Comparison of ENCODE assay signal across 1 cellular context in genomic region chr10:102853944-102854694, GRCh38.
A peak's percentile ranks its signal among the peaks of the same experiment; 100 is the strongest.
TF ChIP-seq lines count a peak whose summit lies in the region.

BORCS7 (plus strand) TSS chr10:102854259; CDS start chr10:102854287, 28 bp downstream.

TF ChIP-seq in K562, 482 proteins besides CTCF, POLR2A, EP300 and RAD21 (continued from another document and continues in another):
- no peak for TF ChIP-seq CHD7 (IDR thresholded peaks at IDR 0.05; ENCODE audit: low read depth, low read length)
- TF ChIP-seq CXXC5 (CRISPR knock-in tag; IDR thresholded peaks at IDR 0.05): peak; percentile 94
- no peak; the same call in 1 of the 2 replicates for TF ChIP-seq ZNF24 (IDR thresholded peaks at IDR 0.05)
- peak; percentile 83 for TF ChIP-seq RFX1 (IDR thresholded peaks at IDR 0.05)
- TF ChIP-seq NCOR1 (IDR thresholded peaks at IDR 0.05): no peak
- TF ChIP-seq ZNF347 (CRISPR knock-in tag; IDR thresholded peaks at IDR 0.05; ENCODE audit: low read depth): no peak
- TF ChIP-seq RFX5 (IDR thresholded peaks at IDR 0.05; ENCODE audit: low read depth, low read length): no peak
- TF ChIP-seq ASH1L (IDR thresholded peaks at IDR 0.05; ENCODE audit: borderline replicate concordance, low read depth, partially characterized antibody): no peak
- TF ChIP-seq BRF1 (IDR thresholded peaks at IDR 0.05; ENCODE audit: borderline replicate concordance, extremely low read depth, insufficient read length): no peak
- no peak for TF ChIP-seq ZNF696 (CRISPR knock-in tag; conservative IDR thresholded peaks at IDR 0.05)
- TF ChIP-seq MNT (conservative IDR thresholded peaks at IDR 0.05): peak; percentile 35 to 74; a peak in 2 of 4 replicates
- no peak for TF ChIP-seq PHB (CRISPR knock-in tag; IDR thresholded peaks at IDR 0.05)
- no peak for TF ChIP-seq ADNP (tag; IDR thresholded peaks at IDR 0.05)
- TF ChIP-seq EHMT2 (IDR thresholded peaks at IDR 0.05): no peak
- no peak for TF ChIP-seq ZBTB26 (CRISPR knock-in tag; IDR thresholded peaks at IDR 0.05)
- TF ChIP-seq BCL6 (CRISPR knock-in tag; IDR thresholded peaks at IDR 0.05): no peak
- no peak; the same call in 1 of the 2 replicates for TF ChIP-seq CC2D1A (IDR thresholded peaks at IDR 0.05)
- no peak for TF ChIP-seq PHF21A (IDR thresholded peaks at IDR 0.05; ENCODE audit: borderline replicate concordance, low read depth)
- no peak for TF ChIP-seq TSHZ1 (CRISPR knock-in tag; IDR thresholded peaks at IDR 0.05)
- no peak for TF ChIP-seq HNRNPH1 (optimal IDR thresholded peaks at IDR 0.05; ENCODE audit: low read depth, low read length)
- no peak for TF ChIP-seq ZNF586 (CRISPR knock-in tag; conservative IDR thresholded peaks at IDR 0.05)
- TF ChIP-seq ELF1 (tag; IDR thresholded peaks at IDR 0.05): peak; percentile 78
- TF ChIP-seq, protein P1, sequence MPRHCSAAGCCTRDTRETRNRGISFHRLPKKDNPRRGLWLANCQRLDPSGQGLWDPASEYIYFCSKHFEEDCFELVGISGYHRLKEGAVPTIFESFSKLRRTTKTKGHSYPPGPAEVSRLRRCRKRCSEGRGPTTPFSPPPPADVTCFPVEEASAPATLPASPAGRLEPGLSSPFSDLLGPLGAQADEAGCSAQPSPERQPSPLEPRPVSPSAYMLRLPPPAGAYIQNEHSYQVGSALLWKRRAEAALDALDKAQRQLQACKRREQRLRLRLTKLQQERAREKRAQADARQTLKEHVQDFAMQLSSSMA (CRISPR knock-in tag; IDR thresholded peaks at IDR 0.05): no peak
- no peak for TF ChIP-seq ZZZ3 (IDR thresholded peaks at IDR 0.05)
- peak; percentile 90 for TF ChIP-seq DIDO1 (tag; IDR thresholded peaks at IDR 0.05; ENCODE audit: low read depth)
- no peak for TF ChIP-seq ZNF561 (CRISPR knock-in tag; conservative IDR thresholded peaks at IDR 0.05)
- TF ChIP-seq NBN (IDR thresholded peaks at IDR 0.05; ENCODE audit: low read depth): peak; percentile 55; the same call in 1 of the 2 replicates
- TF ChIP-seq FOXA3 (CRISPR knock-in tag; conservative IDR thresholded peaks at IDR 0.05 in 1 of 2, IDR thresholded peaks at IDR 0.05 in 1 of 2): no peak
- TF ChIP-seq SNRNP70 (optimal IDR thresholded peaks at IDR 0.05; ENCODE audit: low read depth, low read length): no peak
- TF ChIP-seq L3MBTL2 (IDR thresholded peaks at IDR 0.05): 0 out of 2 replicates have a peak, but pooled peaks have one; percentile 48
- no peak for TF ChIP-seq PTBP1 (IDR thresholded peaks at IDR 0.05; ENCODE audit: low read depth, low read length)
- TF ChIP-seq KLF13 (tag; IDR thresholded peaks at IDR 0.05; ENCODE audit: borderline replicate concordance, low read depth): no peak
- TF ChIP-seq, protein P2, sequence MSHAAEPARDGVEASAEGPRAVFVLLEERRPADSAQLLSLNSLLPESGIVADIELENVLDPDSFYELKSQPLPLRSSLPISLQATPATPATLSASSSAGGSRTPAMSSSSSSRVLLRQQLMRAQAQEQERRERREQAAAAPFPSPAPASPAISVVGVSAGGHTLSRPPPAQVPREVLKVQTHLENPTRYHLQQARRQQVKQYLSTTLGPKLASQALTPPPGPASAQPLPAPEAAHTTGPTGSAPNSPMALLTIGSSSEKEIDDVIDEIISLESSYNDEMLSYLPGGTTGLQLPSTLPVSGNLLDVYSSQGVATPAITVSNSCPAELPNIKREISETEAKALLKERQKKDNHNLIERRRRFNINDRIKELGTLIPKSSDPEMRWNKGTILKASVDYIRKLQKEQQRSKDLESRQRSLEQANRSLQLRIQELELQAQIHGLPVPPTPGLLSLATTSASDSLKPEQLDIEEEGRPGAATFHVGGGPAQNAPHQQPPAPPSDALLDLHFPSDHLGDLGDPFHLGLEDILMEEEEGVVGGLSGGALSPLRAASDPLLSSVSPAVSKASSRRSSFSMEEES (CRISPR knock-in tag; IDR thresholded peaks at IDR 0.05): no peak
- TF ChIP-seq, protein P3, sequence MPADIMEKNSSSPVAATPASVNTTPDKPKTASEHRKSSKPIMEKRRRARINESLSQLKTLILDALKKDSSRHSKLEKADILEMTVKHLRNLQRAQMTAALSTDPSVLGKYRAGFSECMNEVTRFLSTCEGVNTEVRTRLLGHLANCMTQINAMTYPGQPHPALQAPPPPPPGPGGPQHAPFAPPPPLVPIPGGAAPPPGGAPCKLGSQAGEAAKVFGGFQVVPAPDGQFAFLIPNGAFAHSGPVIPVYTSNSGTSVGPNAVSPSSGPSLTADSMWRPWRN (IDR thresholded peaks at IDR 0.05; ENCODE audit: low read depth): no peak
- TF ChIP-seq SAFB2 (IDR thresholded peaks at IDR 0.05; ENCODE audit: borderline replicate concordance, low read depth, low read length, severe bottlenecking): no peak
- TF ChIP-seq GABPB2 (CRISPR knock-in tag; conservative IDR thresholded peaks at IDR 0.05): no peak
- TF ChIP-seq, protein P4, sequence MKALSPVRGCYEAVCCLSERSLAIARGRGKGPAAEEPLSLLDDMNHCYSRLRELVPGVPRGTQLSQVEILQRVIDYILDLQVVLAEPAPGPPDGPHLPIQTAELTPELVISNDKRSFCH (CRISPR knock-in tag; IDR thresholded peaks at IDR 0.05): no peak
- TF ChIP-seq, protein P4 (tag; IDR thresholded peaks at IDR 0.05): peak; percentile 93
- no peak for TF ChIP-seq ZNF316 (IDR thresholded peaks at IDR 0.05)
- TF ChIP-seq FOSL1 (tag; conservative IDR thresholded peaks at IDR 0.05): peak; percentile 63
- TF ChIP-seq POU5F1 (IDR thresholded peaks at IDR 0.05; ENCODE audit: borderline replicate concordance, low read depth, low read length, partially characterized antibody): peak; percentile 93
- no peak for TF ChIP-seq HMG20A (CRISPR knock-in tag; conservative IDR thresholded peaks at IDR 0.05)
